ENCODE assay signal across 17 cellular contexts in the genomic region with DNA sequence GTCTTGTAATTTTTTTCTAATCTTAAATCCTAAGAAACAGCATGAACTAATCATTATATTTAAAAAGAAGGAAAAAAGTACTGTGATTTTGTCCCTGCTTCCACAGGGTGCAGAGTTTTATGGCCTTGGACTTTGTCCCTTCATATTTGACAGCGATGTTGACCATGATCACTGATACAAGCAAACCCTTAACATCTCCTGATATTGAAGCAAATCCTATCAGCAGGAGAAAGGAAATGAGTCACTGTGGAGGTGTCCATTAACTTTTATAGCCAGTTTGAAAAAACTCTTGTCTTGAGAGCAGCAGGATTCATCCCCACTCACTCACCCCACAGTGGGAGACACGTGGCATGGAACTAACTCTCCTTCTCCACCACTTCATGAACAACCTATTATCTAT. TPM values are rescaled to one million over a fixed set of nuclear protein-coding genes. Genes with fewer than 3 reads are reported as not detected.
DNase-seq lines count a peak whose midpoint lies in the region; ATAC-seq and TF ChIP-seq lines count a peak whose summit lies in the region.
"Had no signal": no experiment of that assay in that cellular context is flagged by ENCODE, and none has a peak within 500 bp of the region (broad histone marks: within the 10 kb centered on the region; RNA-seq: fewer than 3 reads in every experiment).

No MANE protein-coding gene starts in this region.

- H3K27ac Mint-ChIP-seq in HFFc6 (no peak overlapping the region), mesothelial cell of epicardium (no peak overlapping the region)
- H3K27ac Mint-ChIP-seq: stimulated activated naive B cell treated with anti-CD40 and anti-IgM and Interleukin-4, amounts not matched to agents 10 μg/mL and 1 μg/mL and 100 μg/mL, for 72 hours had no signal

- no peak for TF ChIP-seq CTCF in HFFc6 (IDR thresholded peaks at IDR 0.05)
- no peak for TF ChIP-seq CTCF in mesothelial cell of epicardium (IDR thresholded peaks at IDR 0.05; ENCODE audit: unreplicated experiment)

- H3K9me3 Mint-ChIP-seq in HFFc6: no peaks in the 10 kb centered on the region
- H3K9me3 Mint-ChIP-seq in mesothelial cell of epicardium: peaks cover 9% of the 10 kb centered on the region
- H3K9me3 Mint-ChIP-seq: stimulated activated naive B cell treated with anti-CD40 and anti-IgM and Interleukin-4, amounts not matched to agents 10 μg/mL and 1 μg/mL and 100 μg/mL, for 72 hours had no signal

- ATAC-seq in left colon (peak; percentile 95), GM21381 (IDR thresholded peaks at IDR 0.05; ENCODE audit: unreplicated experiment) (no peak), HG03159 (IDR thresholded peaks at IDR 0.05; ENCODE audit: unreplicated experiment) (no peak)
- ATAC-seq: stimulated activated naive B cell treated with anti-CD40 and anti-IgM and Interleukin-4, amounts not matched to agents 10 μg/mL and 1 μg/mL and 100 μg/mL, for 72 hours; upper lobe of right lung had no signal

- H3K4me3 Mint-ChIP-seq in HFFc6 (no peak overlapping the region), mesothelial cell of epicardium (no peak overlapping the region)
- H3K4me3 Mint-ChIP-seq: stimulated activated naive B cell treated with anti-CD40 and anti-IgM and Interleukin-4, amounts not matched to agents 10 μg/mL and 1 μg/mL and 100 μg/mL, for 72 hours had no signal

- intact Hi-C loops in left colon (cut with DNase I, micrococcal nuclease): no loop called here

- DNase-seq in A172 (ENCODE audit: low spot score) (peak; percentile 54), HFFc6 (peak; percentile 44), amniotic epithelial cell (ENCODE audit: low read depth) (peak; percentile 48), left colon (peak; percentile 33 to 50), NCI-H1417 treated with DMSO at 0.1 percent for 48 hours (lab: John Stamatoyannopoulos, UW) (no peak), mesothelial cell of epicardium (ENCODE audit: low spot score in 2 of 2, unreplicated experiment in 2 of 2) (no peak)
- DNase-seq: activated CD4-positive, alpha-beta T cell treated with anti-CD3 and anti-CD28 coated beads for 1 hour; hippocampal formation; NCI-H1436 treated with DMSO at 0.1 percent for 48 hours; occipital lobe; stimulated activated naive B cell treated with anti-CD40 and anti-IgM and Interleukin-4, amounts not matched to agents 10 μg/mL and 1 μg/mL and 100 μg/mL, for 72 hours; T-helper 1 cell; upper lobe of right lung had no signal

- H3K4me1 Mint-ChIP-seq in HFFc6 (ENCODE audit: low read depth) (peaks cover 22% of the 10 kb centered on the region), mesothelial cell of epicardium (peaks cover 7% of the 10 kb centered on the region)
- H3K4me1 Mint-ChIP-seq: stimulated activated naive B cell treated with anti-CD40 and anti-IgM and Interleukin-4, amounts not matched to agents 10 μg/mL and 1 μg/mL and 100 μg/mL, for 72 hours had no signal

- no peaks in the 10 kb centered on the region for H3K36me3 Mint-ChIP-seq in HFFc6 (ENCODE audit: low read depth)
- H3K36me3 Mint-ChIP-seq in mesothelial cell of epicardium: no peaks in the 10 kb centered on the region
- H3K36me3 Mint-ChIP-seq: stimulated activated naive B cell treated with anti-CD40 and anti-IgM and Interleukin-4, amounts not matched to agents 10 μg/mL and 1 μg/mL and 100 μg/mL, for 72 hours had no signal

- H3K27me3 Mint-ChIP-seq in HFFc6 (ENCODE audit: insufficient read depth) (peaks cover 25% of the 10 kb centered on the region), mesothelial cell of epicardium (ENCODE audit: low read depth) (peaks cover 18% of the 10 kb centered on the region)

RNA-seq across cellular contexts. Expression of a gene that starts 5.1 kb away (rescaled TPM):
- total RNA-seq in A172 (2014; rRNA removed; shearing (Covaris generic)): not detected in 2 replicates
- not detected for total RNA-seq in HFFc6 (2021; fragmentation: NEBNext Ultra II Directional; extraction: Animal tissue kit (Norgen Biotek cat#: 25700))
- total RNA-seq in left colon (10 to 100 TPM; 35.7 to 37.5 TPM), mesothelial cell of epicardium (0.16 to 0.29 TPM in 2 of 3 replicates, not detected in the other)
- total RNA-seq: esophagus muscularis mucosa, lung microvascular endothelial cell, occipital lobe, upper lobe of right lung had no signal

RNA-seq across cellular contexts. Expression of a gene that starts 47.7 kb away (rescaled TPM):
- not detected in 2 replicates for total RNA-seq in A172 (2014; rRNA removed; shearing (Covaris generic))
- not detected for total RNA-seq in HFFc6 (2021; fragmentation: NEBNext Ultra II Directional; extraction: Animal tissue kit (Norgen Biotek cat#: 25700))
- total RNA-seq in left colon: 100 to 1,000 TPM; 583 to 627 TPM
- total RNA-seq in mesothelial cell of epicardium: 0.47 to 1.4 TPM (median 0.51 TPM) in 3 replicates
- total RNA-seq: lung microvascular endothelial cell, occipital lobe, upper lobe of right lung had no signal

Comparison
In these comparisons a context has a peak if more than half of its experiments do, and no peak if none do; other contexts are left out.
1. DNase-seq: peak in A172 (single experiment), HFFc6 (single experiment), amniotic epithelial cell (single experiment) and left colon (2 of 2); none in NCI-H1417 treated with DMSO at 0.1 percent for 48 hours (single experiment) and mesothelial cell of epicardium (0 of 2).
2. RNA of a gene that starts 5.1 kb away (total RNA-seq): 35.7 to 37.5 TPM in left colon; 0.16 to 0.29 TPM in mesothelial cell of epicardium, not detected in A172 and not detected in HFFc6; every median in the first group is over 10 times any median in the second.
3. RNA of a gene that starts 47.7 kb away (total RNA-seq): 583 to 627 TPM in left colon; 0.47 to 1.4 TPM in mesothelial cell of epicardium, not detected in A172 and not detected in HFFc6; every median in the first group is over 100 times any median in the second.